15 cellular contexts compared by ENCODE assay signal in the genomic region with DNA sequence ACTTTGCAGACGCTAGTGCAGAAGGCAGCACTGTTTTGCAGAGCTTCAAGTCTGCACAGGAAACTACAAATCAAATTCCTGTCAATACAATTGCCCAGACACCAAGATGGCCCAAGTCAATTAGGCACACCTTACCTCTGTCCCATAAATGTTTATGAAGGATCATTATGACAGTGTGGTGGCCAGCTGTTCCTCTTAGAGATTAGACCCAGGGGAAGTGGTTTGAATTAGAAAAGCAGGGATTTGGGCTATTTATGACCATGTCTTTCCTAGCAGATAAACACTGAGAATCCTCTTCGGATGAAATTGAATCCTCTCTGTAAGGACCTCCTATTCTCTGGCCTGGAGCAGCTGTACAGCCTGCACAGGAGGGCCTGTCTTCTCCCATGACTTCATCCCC. TPM values are rescaled to one million over a fixed set of nuclear protein-coding genes. Genes with fewer than 3 reads are reported as not detected.
A peak's percentile ranks its signal among the peaks of the same experiment; 100 is the strongest.
DNase-seq lines count a peak whose midpoint lies in the region; ATAC-seq lines count a peak whose summit lies in the region.
"Had no signal": no experiment of that assay in that cellular context is flagged by ENCODE, and none has a peak within 500 bp of the region (broad histone marks: within the 10 kb centered on the region; RNA-seq: fewer than 3 reads in every experiment).

No MANE protein-coding gene starts in this region.

- no peak for ATAC-seq in HG03432 (IDR thresholded peaks at IDR 0.05; ENCODE audit: unreplicated experiment)
- ATAC-seq: A549, GM12878 had no signal

- peak; percentile 13 for DNase-seq in DMS153 (lab: John Stamatoyannopoulos, UW)
- DNase-seq in DMS153 treated with DMSO at 0.1 percent for 48 hours (lab: John Stamatoyannopoulos, UW; ENCODE audit: unreplicated experiment), result no peak
- DNase-seq in MV-4-11 (lab: John Stamatoyannopoulos, UW), result peak; percentile 13
- DNase-seq in NCI-H69 (lab: John Stamatoyannopoulos, UW), result peak; percentile 24
- peak; percentile 42 for DNase-seq in SK-N-DZ (ENCODE audit: low spot score)
- DNase-seq in AG08396 (ENCODE audit: low spot score), result no peak
- no peak for DNase-seq in stimulated activated CD4-positive, alpha-beta T cell treated with anti-CD3 and anti-CD28 coated beads, Interleukin-15, amount 100 ng/mL, for 24 hours
- DNase-seq: CD4-positive, alpha-beta memory T cell; DMS53; DND-41; EL had no signal

RNA-seq across cellular contexts. Expression of a gene that starts 9.9 kb away (rescaled TPM):
- polyA plus RNA-seq in SK-N-DZ (2014; cell fraction: cytosol; rRNA removed), result not detected in 2 replicates
- polyA plus RNA-seq in SK-N-DZ (2014; cell fraction: nucleus; rRNA removed), result not detected in 2 replicates
- polyA plus RNA-seq: A549, CD14-positive monocyte, GM12878 had no signal

RNA-seq across cellular contexts. Expression of a gene that starts 46.9 kb away (rescaled TPM):
- polyA plus RNA-seq in SK-N-DZ (2014; cell fraction: cytosol; rRNA removed), result 10.6 and 12.4 TPM in 2 replicates
- polyA plus RNA-seq in SK-N-DZ (2014; cell fraction: nucleus; rRNA removed), result 13.8 and 30.4 TPM in 2 replicates
- polyA plus RNA-seq: CD14-positive monocyte had no signal

Comparison
In these comparisons a context has a peak if more than half of its experiments do, and no peak if none do; other contexts are left out.
1. DNase-seq: peak in DMS153 (single experiment), MV-4-11 (single experiment), NCI-H69 (single experiment) and SK-N-DZ (single experiment); none in DMS153 treated with DMSO at 0.1 percent for 48 hours (single experiment), AG08396 (single experiment) and stimulated activated CD4-positive, alpha-beta T cell treated with anti-CD3 and anti-CD28 coated beads, Interleukin-15, amount 100 ng/mL, for 24 hours (single experiment).